1 cellular context compared by ENCODE assay signal in the genomic region with DNA sequence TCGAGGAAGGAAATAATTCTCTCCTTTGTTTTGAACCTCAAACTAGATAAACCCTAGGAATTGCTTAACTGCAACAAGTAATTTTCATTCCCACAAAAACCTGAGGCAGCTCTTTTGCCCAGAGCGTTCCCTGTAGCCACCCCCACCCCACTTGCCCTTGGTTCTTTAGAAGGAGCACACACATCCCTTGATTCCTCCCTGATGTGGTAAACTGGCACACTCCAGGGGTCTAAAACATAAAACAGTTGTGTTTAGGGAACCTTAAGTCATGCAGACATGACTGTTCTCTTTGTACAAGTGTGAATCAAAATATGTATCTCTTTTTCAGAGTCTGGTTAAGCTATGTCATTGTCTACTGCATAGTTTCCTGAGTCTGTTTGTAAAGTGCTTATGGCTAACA.
TF ChIP-seq lines count a peak whose summit lies in the region.

No MANE protein-coding gene starts in this region.

TF ChIP-seq in HepG2, 621 proteins besides CTCF, POLR2A, EP300 and RAD21:
- TF ChIP-seq, protein P1, sequence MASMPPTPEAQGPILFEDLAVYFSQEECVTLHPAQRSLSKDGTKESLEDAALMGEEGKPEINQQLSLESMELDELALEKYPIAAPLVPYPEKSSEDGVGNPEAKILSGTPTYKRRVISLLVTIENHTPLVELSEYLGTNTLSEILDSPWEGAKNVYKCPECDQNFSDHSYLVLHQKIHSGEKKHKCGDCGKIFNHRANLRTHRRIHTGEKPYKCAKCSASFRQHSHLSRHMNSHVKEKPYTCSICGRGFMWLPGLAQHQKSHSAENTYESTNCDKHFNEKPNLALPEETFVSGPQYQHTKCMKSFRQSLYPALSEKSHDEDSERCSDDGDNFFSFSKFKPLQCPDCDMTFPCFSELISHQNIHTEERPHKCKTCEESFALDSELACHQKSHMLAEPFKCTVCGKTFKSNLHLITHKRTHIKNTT (CRISPR knock-in tag; IDR thresholded peaks at IDR 0.05) = no peak
